In the genomic region with DNA sequence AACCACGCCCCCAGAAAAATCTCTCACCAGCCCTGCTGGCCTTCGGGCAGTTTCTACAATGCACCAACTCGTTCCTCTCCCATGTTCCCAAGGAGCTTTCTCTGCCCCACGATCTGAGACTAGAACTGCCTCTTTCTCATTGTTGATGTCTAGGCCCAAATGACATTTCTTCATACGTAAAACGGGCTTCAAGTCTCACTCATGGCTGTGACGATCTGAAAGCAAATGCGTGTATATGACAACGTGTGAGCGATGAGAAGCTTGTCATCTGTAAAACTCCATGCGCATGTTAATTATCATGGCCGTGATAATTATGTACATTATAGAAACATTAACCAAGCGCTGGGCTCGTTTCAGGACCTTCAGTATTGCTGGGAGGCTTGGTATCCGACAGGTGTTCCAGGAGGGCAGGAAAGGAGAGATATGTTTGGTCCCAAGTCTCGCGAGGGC, we compare ENCODE assay signal across 8 cellular contexts. TPM values are rescaled to one million over a fixed set of nuclear protein-coding genes. Genes with fewer than 3 reads are reported as not detected.
DNase-seq lines count a peak whose midpoint lies in the region; ATAC-seq and TF ChIP-seq lines count a peak whose summit lies in the region.

No MANE protein-coding gene starts in this region.

- peaks cover 16 to 73% (median 54%) of the 10 kb centered on the region in 4 donors for H3K4me1 ChIP-seq in transverse colon

- peak overlapping the region; percentile 98 for H3K4me3 Mint-ChIP-seq in activated naive CD4-positive, alpha-beta T cell treated with anti-CD3 and anti-CD28 coated beads, Interleukin-2, amount 50 U/mL, for 24 hours
- peak overlapping the region; percentile 83 for H3K4me3 Mint-ChIP-seq in mesothelial cell of epicardium

- intact Hi-C loops in transverse colon (cut with DNase I; ENCODE audit: low total_unique reads), result no loop called here

- peak overlapping the region in 3 of 4 donors; percentile 54 to 68 (median 58) for H3K4me3 ChIP-seq in transverse colon

- peak overlapping the region; percentile 85 for H3K27ac Mint-ChIP-seq in activated naive CD4-positive, alpha-beta T cell treated with anti-CD3 and anti-CD28 coated beads, Interleukin-2, amount 50 U/mL, for 24 hours
- peak overlapping the region; percentile 39 for H3K27ac Mint-ChIP-seq in mesothelial cell of epicardium

- H3K27me3 Mint-ChIP-seq in activated naive CD4-positive, alpha-beta T cell treated with anti-CD3 and anti-CD28 coated beads, Interleukin-2, amount 50 U/mL, for 24 hours, result no peaks in the 10 kb centered on the region
- H3K27me3 Mint-ChIP-seq in mesothelial cell of epicardium (ENCODE audit: low read depth), result no peaks in the 10 kb centered on the region

- in situ Hi-C loops in transverse colon (cut with MboI; ENCODE audit: low pct_ligation_motif_present in 1 of 4, low pct_unique_long_range_greater_than_20kb in 1 of 4, low sequenced_read_pairs in 3 of 4), result loop anchor here in 1 of 4 donors (10.0 kb wide), 1 partner anchor 170 kb away; no protein-coding TSS in a partner anchor

- no peaks in the 10 kb centered on the region for H3K9me3 Mint-ChIP-seq in activated naive CD4-positive, alpha-beta T cell treated with anti-CD3 and anti-CD28 coated beads, Interleukin-2, amount 50 U/mL, for 24 hours
- H3K9me3 Mint-ChIP-seq in mesothelial cell of epicardium, result no peaks in the 10 kb centered on the region

- no peaks in the 10 kb centered on the region for H3K27me3 ChIP-seq in transverse colon

- TF ChIP-seq POLR2A in transverse colon (IDR thresholded peaks at IDR 0.05), result no peak

- ATAC-seq in GM18868 (IDR thresholded peaks at IDR 0.05; ENCODE audit: unreplicated experiment), result no peak

- 26 to 49% methylated on average over 11 to 17 of the region's 17 CpGs for WGBS in transverse colon (ENCODE audit: low coverage in 1 of 2), 2 donors

- peak overlapping the region; percentile 72 for H3K27ac ChIP-seq in angular gyrus (ENCODE audit: low read depth, low read length)
- H3K27ac ChIP-seq in transverse colon, result peak overlapping the region; percentile 83 to 89 (median 86)

- no peaks in the 10 kb centered on the region for H3K9me3 ChIP-seq in transverse colon

- H3K36me3 Mint-ChIP-seq in activated naive CD4-positive, alpha-beta T cell treated with anti-CD3 and anti-CD28 coated beads, Interleukin-2, amount 50 U/mL, for 24 hours, result peaks cover 5% of the 10 kb centered on the region
- H3K36me3 Mint-ChIP-seq in mesothelial cell of epicardium, result peaks cover 3% of the 10 kb centered on the region

- H3K4me1 Mint-ChIP-seq in activated naive CD4-positive, alpha-beta T cell treated with anti-CD3 and anti-CD28 coated beads, Interleukin-2, amount 50 U/mL, for 24 hours, result peaks cover 70% of the 10 kb centered on the region
- peaks cover 43% of the 10 kb centered on the region for H3K4me1 Mint-ChIP-seq in mesothelial cell of epicardium

- DNase-seq in activated naive CD4-positive, alpha-beta T cell treated with anti-CD3 and anti-CD28 coated beads, Interleukin-2, amount 50 U/mL, for 16 hours, result no peak
- DNase-seq in mesothelial cell of epicardium (ENCODE audit: low spot score in 2 of 2, unreplicated experiment in 2 of 2) (no peak), transverse colon (no peak), NCI-H1048 (lab: John Stamatoyannopoulos, UW) (no peak), GM20000 (ENCODE audit: low spot score) (no peak)

- TF ChIP-seq EP300 in transverse colon (IDR thresholded peaks at IDR 0.05; ENCODE audit: low read depth), result no peak

- no peaks in the 10 kb centered on the region for H3K36me3 ChIP-seq in transverse colon

- TF ChIP-seq CTCF in mesothelial cell of epicardium (IDR thresholded peaks at IDR 0.05; ENCODE audit: unreplicated experiment) (no peak), transverse colon (IDR thresholded peaks at IDR 0.05) (no peak), GM20000 (IDR thresholded peaks at IDR 0.05; ENCODE audit: extremely low read depth, missing control alignments) (no peak)

RNA-seq across cellular contexts. Expression of a gene that starts 0.7 kb away (rescaled TPM):
- total RNA-seq in mesothelial cell of epicardium (19.3 to 21.3 TPM (median 20.6 TPM) in 3 replicates), transverse colon (10 to 100 TPM; 34.8 to 55.8 (median 46.8) TPM)

RNA-seq across cellular contexts. Expression of a gene that starts 1.3 kb away (rescaled TPM):
- 8.8 to 9.4 TPM (median 8.8 TPM) in 3 replicates for total RNA-seq in mesothelial cell of epicardium
- total RNA-seq in transverse colon, result 10 to 100 TPM in 3 of 4 donors, 1 to 10 TPM in 1; 4.6 to 33.7 (median 23.3) TPM
